1 cellular context compared by ENCODE assay signal in the genomic region with DNA sequence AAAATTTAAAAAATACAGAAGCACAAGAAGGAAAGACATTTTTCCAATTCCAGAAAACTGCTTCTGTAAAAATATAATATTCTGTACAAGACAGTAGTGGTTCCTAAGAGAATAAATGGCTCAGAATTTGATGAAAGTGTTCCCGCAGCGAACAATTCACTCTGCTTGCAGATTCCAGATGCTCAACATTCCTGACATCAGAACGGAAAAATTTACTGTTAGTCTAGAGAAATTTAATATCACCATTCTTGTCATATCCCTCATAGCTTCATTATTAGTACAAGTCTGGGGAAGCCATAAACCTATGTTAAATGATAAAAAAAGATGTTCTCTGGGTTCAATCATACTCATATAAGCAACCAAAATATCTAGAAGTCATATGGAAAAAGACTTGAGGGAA.
TF ChIP-seq lines count a peak whose summit lies in the region.

No MANE protein-coding gene starts in this region.

TF ChIP-seq in IMR-90, 13 proteins besides CTCF, POLR2A, EP300 and RAD21:
- TF ChIP-seq CEBPB (IDR thresholded peaks at IDR 0.05; ENCODE audit: low read depth, low read length), result no peak
- no peak for TF ChIP-seq MXI1 (IDR thresholded peaks at IDR 0.05; ENCODE audit: borderline replicate concordance, low read depth, low read length)
- TF ChIP-seq BHLHE40 (IDR thresholded peaks at IDR 0.05; ENCODE audit: low read depth, low read length), result no peak
- no peak for TF ChIP-seq NFE2L2 (IDR thresholded peaks at IDR 0.05; ENCODE audit: low read depth, low read length)
- no peak for TF ChIP-seq RCOR1 (IDR thresholded peaks at IDR 0.05; ENCODE audit: insufficient replicate concordance, low read length)
